ENCODE assay signal across 8 cellular contexts in the genomic region with DNA sequence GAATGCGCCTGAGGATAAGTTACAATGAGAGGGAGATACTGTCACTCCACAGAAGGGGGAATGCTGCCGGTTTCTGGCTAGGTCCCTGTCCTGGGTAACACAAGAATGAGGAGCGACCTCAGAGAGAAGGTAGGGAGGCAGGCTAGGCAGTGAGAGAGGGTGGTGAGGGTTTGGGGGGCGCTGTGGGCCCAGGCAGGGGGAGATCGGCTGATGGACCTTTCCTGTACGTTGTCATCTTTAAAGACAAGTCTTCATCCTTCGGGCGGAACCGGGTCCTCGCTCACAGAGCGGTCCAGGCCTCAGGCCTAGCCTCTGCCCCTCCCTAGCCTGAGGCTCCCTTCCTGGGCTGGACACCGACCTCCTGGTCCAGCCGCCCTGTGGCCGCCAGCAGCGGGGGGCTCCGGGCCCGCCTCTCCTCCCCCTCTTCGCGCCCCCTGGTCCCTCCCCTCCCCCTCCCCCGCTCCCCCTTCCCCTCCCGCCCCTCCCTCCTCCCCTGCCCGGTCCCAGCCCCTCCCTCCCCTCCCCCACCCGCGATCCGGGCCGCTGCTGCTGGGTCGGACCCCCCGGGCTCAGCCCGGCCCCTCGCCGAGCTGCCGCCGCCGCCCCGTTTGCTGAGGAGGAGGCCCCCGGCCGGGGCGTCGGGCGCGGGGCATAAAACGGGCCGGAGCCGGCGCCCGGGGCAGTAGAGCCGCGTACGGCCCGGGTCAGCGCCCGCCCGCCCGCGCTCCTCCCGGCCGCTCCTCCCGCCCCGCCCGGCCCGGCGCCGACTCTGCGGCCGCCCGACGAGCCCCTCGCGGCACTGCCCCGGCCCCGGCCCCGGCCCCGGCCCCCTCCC. TPM values are rescaled to one million over a fixed set of nuclear protein-coding genes. Genes with fewer than 3 reads are reported as not detected.
DNase-seq lines count a peak whose midpoint lies in the region; ATAC-seq and TF ChIP-seq lines count a peak whose summit lies in the region.

Gene CHRD, plus strand, starts transcription at position 680 of the 835 bp plus-strand sequence. CDS start 265 bp downstream, outside the sequence.

- TF ChIP-seq CTCF in HFFc6 (IDR thresholded peaks at IDR 0.05) = no peak

- no peak within 1 kb of the TSS for H3K27ac Mint-ChIP-seq in HFFc6

- peak within 1 kb of the TSS; percentile 65 for H3K4me3 ChIP-seq in skeletal muscle satellite cell (ENCODE audit: low read length)

- H3K4me1 Mint-ChIP-seq in HFFc6 (ENCODE audit: low read depth) = peaks cover 6% of the 10 kb centered on the region; the same call in 1 of the 2 replicates

- DNase-seq in HFFc6 (no peak), iPS-NIHi11 (ENCODE audit: low spot score) (peak; percentile 55), HPDE6-E6E7 (ENCODE audit: extremely low spot score) (no peak), hypothalamus (lab: John Stamatoyannopoulos, UW) (no peak), foreskin melanocyte (no peak)

- H3K9ac ChIP-seq in skeletal muscle satellite cell (ENCODE audit: low read depth, low read length) = no peak within 1 kb of the TSS

- ATAC-seq in HG03439 (IDR thresholded peaks at IDR 0.05; ENCODE audit: unreplicated experiment) = no peak

- no peaks in the 10 kb centered on the region for H3K9me3 Mint-ChIP-seq in HFFc6

- peak within 1 kb of the TSS; percentile 20; the same call in 1 of the 2 replicates for H3K4me3 Mint-ChIP-seq in HFFc6

- peak within 1 kb of the TSS; percentile 31 for H3K27ac ChIP-seq in angular gyrus (ENCODE audit: low read depth, low read length)

- peaks cover 22% of the 10 kb centered on the region for H3K4me1 ChIP-seq in skeletal muscle satellite cell (ENCODE audit: control insufficient read depth, insufficient read depth, low read length)

- H3K27me3 Mint-ChIP-seq in HFFc6 (ENCODE audit: insufficient read depth) = peaks cover 48% of the 10 kb centered on the region

- H3K36me3 ChIP-seq in skeletal muscle satellite cell (ENCODE audit: insufficient read depth, low read length) = no peaks in the 10 kb centered on the region

- H3K27me3 ChIP-seq in skeletal muscle satellite cell (ENCODE audit: control insufficient read depth, insufficient read depth, low read length) = peaks cover 52% of the 10 kb centered on the region

- H3K36me3 Mint-ChIP-seq in HFFc6 (ENCODE audit: low read depth) = no peaks in the 10 kb centered on the region

- H3K4me2 ChIP-seq in skeletal muscle satellite cell (ENCODE audit: low read length) = peak within 1 kb of the TSS; percentile 78

- no peaks in the 10 kb centered on the region for H3K9me3 ChIP-seq in skeletal muscle satellite cell (replicated peaks; ENCODE audit: low read length)

RNA-seq across cellular contexts. Expression of gene CHRD, which starts in this region (rescaled TPM):
- under 1 TPM in 4 of 6 experiments, not detected in 2; 0.09 to 0.31 (median 0.19) TPM for total RNA-seq in HFFc6 (2021; fragmentation: NEBNext Ultra II Directional; extraction: Animal tissue kit (Norgen Biotek cat#: 25700))
- 0.25 and 3.9 TPM in 2 replicates for total RNA-seq in skeletal muscle satellite cell (2012; rRNA removed)
